ENCODE assay signal across 9 cellular contexts in the genomic region with DNA sequence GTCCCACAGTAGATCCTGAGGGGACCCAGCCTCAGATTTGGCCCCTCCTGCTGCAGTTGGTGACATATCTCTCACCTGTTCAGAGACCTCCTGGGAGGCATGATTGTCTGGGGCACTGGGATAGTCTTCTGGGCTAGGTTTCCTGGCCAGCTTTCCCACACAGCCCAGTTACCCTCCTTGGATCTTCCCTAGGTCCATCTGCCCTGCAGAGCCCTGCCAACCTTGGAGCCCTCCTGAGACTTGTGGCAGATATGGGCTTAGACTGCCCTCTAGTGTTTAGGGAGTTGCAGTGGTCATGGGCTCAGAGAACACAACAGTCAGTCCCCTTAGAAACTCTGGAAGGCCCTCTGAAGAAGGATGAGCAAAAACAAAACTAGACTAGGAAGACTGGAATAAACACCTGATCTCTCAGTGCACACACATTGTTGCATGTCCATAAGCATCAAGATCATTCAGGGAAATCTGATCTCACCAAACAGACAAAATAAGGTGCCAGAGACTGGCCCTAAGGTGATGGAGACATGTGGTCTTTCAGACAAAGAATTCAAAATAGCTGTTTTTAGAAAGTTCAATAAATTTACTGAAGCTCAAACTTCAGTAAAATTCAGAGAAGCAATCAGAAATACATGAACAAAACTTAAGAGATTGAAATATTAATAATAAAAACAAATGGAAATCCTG.
A peak's percentile ranks its signal among the peaks of the same experiment; 100 is the strongest.
DNase-seq lines count a peak whose midpoint lies in the region; ATAC-seq and TF ChIP-seq lines count a peak whose summit lies in the region.
"Had no signal": no experiment of that assay in that cellular context is flagged by ENCODE, and none has a peak within 500 bp of the region (broad histone marks: within the 10 kb centered on the region; RNA-seq: fewer than 3 reads in every experiment).

No MANE protein-coding gene starts in this region.

- no TSS peak for BruUV-seq in Caco-2 (replicated peaks; lab: Mats Ljungman, UMichigan)

- H3K27ac Mint-ChIP-seq in Caco-2 (ENCODE audit: unreplicated experiment) (no peak overlapping the region), progenitor cell of endocrine pancreas (no peak overlapping the region)

- no peak overlapping the region for H3K4me3 ChIP-seq in Caco-2 (ENCODE audit: low read depth, low read length)

- H3K9me3 ChIP-seq in Caco-2, result no peaks in the 10 kb centered on the region
- H3K9me3 ChIP-seq: neutrophil had no signal

- H3K4me1 Mint-ChIP-seq in Caco-2 (ENCODE audit: low read depth, unreplicated experiment) (no peaks in the 10 kb centered on the region), progenitor cell of endocrine pancreas (ENCODE audit: low read depth) (no peaks in the 10 kb centered on the region)

- H3K4me1 ChIP-seq in Caco-2, result no peaks in the 10 kb centered on the region

- H3K36me3 Mint-ChIP-seq in Caco-2 (ENCODE audit: insufficient read depth, unreplicated experiment) (no peaks in the 10 kb centered on the region), progenitor cell of endocrine pancreas (ENCODE audit: insufficient read depth) (no peaks in the 10 kb centered on the region)

- H3K4me3 Mint-ChIP-seq in Caco-2 (ENCODE audit: unreplicated experiment), result no peak overlapping the region
- H3K4me3 Mint-ChIP-seq in progenitor cell of endocrine pancreas (ENCODE audit: low read depth), result no peak overlapping the region

- DNase-seq in Caco-2 (peak; percentile 64), NCI-H748 treated with DMSO at 0.1 percent for 48 hours (lab: John Stamatoyannopoulos, UW) (peak; percentile 3), dermis microvascular lymphatic vessel endothelial cell (ENCODE audit: low read depth in 2 of 2) (peak; percentile 39 to 54), progenitor cell of endocrine pancreas (ENCODE audit: low spot score, unreplicated experiment) (no peak), C1 segment of cervical spinal cord (lab: John Stamatoyannopoulos, UW) (no peak)
- DNase-seq in activated CD8-positive, alpha-beta memory T cell treated with anti-CD3 and anti-CD28 coated beads for 24 hours, result no peak

- H3K9me3 Mint-ChIP-seq in Caco-2 (ENCODE audit: unreplicated experiment) (no peaks in the 10 kb centered on the region), progenitor cell of endocrine pancreas (ENCODE audit: low read depth) (no peaks in the 10 kb centered on the region)

- TF ChIP-seq CTCF in Caco-2 (IDR thresholded peaks at IDR 0.05; ENCODE audit: insufficient read depth in 1 of 2, low read depth in 1 of 2, low read length in 1 of 2, severe bottlenecking in 1 of 2, unreplicated experiment in 1 of 2) (peak; percentile 61 to 76), progenitor cell of endocrine pancreas (IDR thresholded peaks at IDR 0.05; ENCODE audit: unreplicated experiment) (peak; percentile 67)

- POLR2A ChIA-PET in Caco-2 (lab: Charles Lee), result no interaction called here

- intact Hi-C loops in Caco-2 (cut with micrococcal nuclease; ENCODE audit: unreplicated experiment), result loop anchor here (1.0 to 2.0 kb wide), 3 partner anchors 62 to 276 kb away; no protein-coding TSS in a partner anchor

- CTCF ChIA-PET in Caco-2 (lab: Charles Lee), result no interaction called here

- no peaks in the 10 kb centered on the region for H3K36me3 ChIP-seq in Caco-2 (ENCODE audit: control insufficient read depth, insufficient read depth, low read length)
- H3K36me3 ChIP-seq: neutrophil had no signal

- peak; percentile 95 for ATAC-seq in GM18870 (IDR thresholded peaks at IDR 0.05; ENCODE audit: unreplicated experiment)
- ATAC-seq in HG02973 (IDR thresholded peaks at IDR 0.05; ENCODE audit: unreplicated experiment), result peak; percentile 97

- peaks cover 7% of the 10 kb centered on the region for H3K27me3 Mint-ChIP-seq in Caco-2 (ENCODE audit: insufficient read depth, unreplicated experiment)
- H3K27me3 Mint-ChIP-seq in progenitor cell of endocrine pancreas, result no peaks in the 10 kb centered on the region

- no peaks in the 10 kb centered on the region for H3K27me3 ChIP-seq in Caco-2 (replicated peaks; ENCODE audit: control insufficient read depth, insufficient read depth, low read length)
- H3K27me3 ChIP-seq: neutrophil had no signal

Comparison
In these comparisons a context has a peak if more than half of its experiments do, and no peak if none do; other contexts are left out.
1. DNase-seq: peak in Caco-2 (2 of 2), NCI-H748 treated with DMSO at 0.1 percent for 48 hours (single experiment) and dermis microvascular lymphatic vessel endothelial cell (2 of 2); none in progenitor cell of endocrine pancreas (single experiment), activated CD8-positive, alpha-beta memory T cell treated with anti-CD3 and anti-CD28 coated beads for 24 hours (single experiment) and C1 segment of cervical spinal cord (0 of 14).